In the genomic region with DNA sequence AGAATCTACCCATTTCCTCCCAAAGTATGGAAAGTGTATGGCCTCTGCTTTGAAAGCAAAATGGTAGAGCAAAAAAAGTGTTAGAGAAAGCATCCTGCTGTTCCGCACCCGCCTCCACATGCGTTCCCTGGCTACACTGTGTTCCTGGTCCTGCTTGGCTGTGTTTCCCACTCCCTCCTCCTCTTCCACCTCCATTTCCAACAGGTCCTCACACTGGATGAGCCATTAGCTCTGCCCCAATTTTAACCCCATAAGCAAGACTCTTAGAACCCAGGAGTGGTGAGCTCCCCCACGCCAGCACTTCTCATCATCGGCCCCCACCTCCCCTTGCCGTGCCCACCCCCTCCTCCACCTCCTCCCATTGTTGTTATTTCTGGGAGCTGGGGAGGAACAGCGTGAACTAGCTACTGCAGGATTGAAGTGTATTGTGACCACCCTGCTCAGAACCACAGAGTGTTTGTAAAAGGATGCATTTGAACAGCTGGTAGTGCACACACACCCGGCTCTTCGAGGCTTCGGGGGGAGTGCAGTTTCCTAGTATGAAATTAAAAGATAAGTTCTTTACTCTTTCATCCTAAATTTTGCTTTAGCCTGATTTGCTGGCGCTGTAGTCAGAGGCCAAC, we compare ENCODE assay signal across 23 cellular contexts.
DNase-seq lines count a peak whose midpoint lies in the region; ATAC-seq and TF ChIP-seq lines count a peak whose summit lies in the region.
"Had no signal": no experiment of that assay in that cellular context is flagged by ENCODE, and none has a peak within 500 bp of the region (broad histone marks: within the 10 kb centered on the region; RNA-seq: fewer than 3 reads in every experiment).

No MANE protein-coding gene starts in this region.

- no peak for TF ChIP-seq CTCF in GM20000 (IDR thresholded peaks at IDR 0.05; ENCODE audit: extremely low read depth, missing control alignments)

- intact Hi-C loops in left ventricle myocardium superior (cut with micrococcal nuclease) (no loop called here), posterior cingulate gyrus (cut with DNase I) (no loop called here)

- ATAC-seq in left ventricle myocardium superior (peak; percentile 50), HG02973 (IDR thresholded peaks at IDR 0.05; ENCODE audit: unreplicated experiment) (no peak)
- ATAC-seq: A549; CD8-positive, alpha-beta T cell; HCT116; HepG2; PC-3 had no signal

- DNase-seq in Ammon's horn (ENCODE audit: low spot score) (peak; percentile 76), caudate nucleus (lab: John Stamatoyannopoulos, UW) (peak in 21 of 61 donors; percentile 13 to 81 (median 32)), left ventricle myocardium superior (no peak), posterior cingulate gyrus (peak in 8 of 10 donors; percentile 39 to 91 (median 58)), GM20000 (ENCODE audit: low spot score) (no peak), NCI-H2081 (lab: John Stamatoyannopoulos, UW) (no peak)
- DNase-seq: AML-193; C1 segment of cervical spinal cord; Caco-2; CD8-positive, alpha-beta T cell; Karpas-422; NCI-H1092; NCI-H1417 treated with DMSO at 0.1 percent for 48 hours; NCI-H1694 treated with DMSO at 0.1 percent for 48 hours; NCI-H2081 treated with DMSO at 0.1 percent for 48 hours; NCI-H524 treated with DMSO at 0.1 percent for 48 hours; NCI-H774; PC-3 had no signal

- peak overlapping the region; percentile 94 for H3K27ac ChIP-seq in caudate nucleus (ENCODE audit: low read depth, low read length)
- H3K27ac ChIP-seq: A549, SJSA1 had no signal

Comparison
In these comparisons a context has a peak if more than half of its experiments do, and no peak if none do; other contexts are left out.
1. DNase-seq: peak in Ammon's horn (single experiment) and posterior cingulate gyrus (8 of 10); none in left ventricle myocardium superior (single experiment), GM20000 (single experiment) and NCI-H2081 (0 of 2).